1 cellular context compared by ENCODE assay signal in the genomic region with DNA sequence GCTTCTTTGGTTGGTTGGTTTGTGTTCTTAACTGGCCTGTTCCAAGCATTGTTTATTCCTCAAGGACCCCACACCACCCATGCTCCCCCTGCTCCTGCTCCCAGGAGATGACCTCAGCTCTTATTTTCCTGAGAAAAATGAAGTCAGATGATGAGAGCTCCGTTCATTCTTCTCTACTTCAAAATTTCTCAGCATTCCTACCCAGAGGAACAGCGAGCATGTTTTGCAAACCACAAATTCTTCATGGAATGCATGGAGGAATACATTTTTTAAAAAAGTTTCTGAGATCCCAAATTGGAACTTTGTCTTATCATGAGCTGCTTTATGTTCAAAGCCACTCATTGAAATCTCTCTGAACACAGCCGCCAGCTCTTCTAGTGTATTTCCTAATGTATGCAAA.
TF ChIP-seq lines count a peak whose summit lies in the region.

No MANE protein-coding gene starts in this region.

TF ChIP-seq in SK-N-SH, 30 proteins besides CTCF, POLR2A, EP300 and RAD21 (continued from another document):
- TF ChIP-seq, protein P1, sequence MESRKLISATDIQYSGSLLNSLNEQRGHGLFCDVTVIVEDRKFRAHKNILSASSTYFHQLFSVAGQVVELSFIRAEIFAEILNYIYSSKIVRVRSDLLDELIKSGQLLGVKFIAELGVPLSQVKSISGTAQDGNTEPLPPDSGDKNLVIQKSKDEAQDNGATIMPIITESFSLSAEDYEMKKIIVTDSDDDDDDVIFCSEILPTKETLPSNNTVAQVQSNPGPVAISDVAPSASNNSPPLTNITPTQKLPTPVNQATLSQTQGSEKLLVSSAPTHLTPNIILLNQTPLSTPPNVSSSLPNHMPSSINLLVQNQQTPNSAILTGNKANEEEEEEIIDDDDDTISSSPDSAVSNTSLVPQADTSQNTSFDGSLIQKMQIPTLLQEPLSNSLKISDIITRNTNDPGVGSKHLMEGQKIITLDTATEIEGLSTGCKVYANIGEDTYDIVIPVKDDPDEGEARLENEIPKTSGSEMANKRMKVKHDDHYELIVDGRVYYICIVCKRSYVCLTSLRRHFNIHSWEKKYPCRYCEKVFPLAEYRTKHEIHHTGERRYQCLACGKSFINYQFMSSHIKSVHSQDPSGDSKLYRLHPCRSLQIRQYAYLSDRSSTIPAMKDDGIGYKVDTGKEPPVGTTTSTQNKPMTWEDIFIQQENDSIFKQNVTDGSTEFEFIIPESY (IDR thresholded peaks at IDR 0.05; ENCODE audit: borderline replicate concordance, low read depth): no peak
- no peak for TF ChIP-seq RXRA (IDR thresholded peaks at IDR 0.05; ENCODE audit: borderline replicate concordance, low read depth)
- no peak for TF ChIP-seq FOSL2 (IDR thresholded peaks at IDR 0.05; ENCODE audit: borderline replicate concordance, low read depth)
- TF ChIP-seq SIN3A (IDR thresholded peaks at IDR 0.05; ENCODE audit: borderline replicate concordance, low read depth, low read length): no peak
- no peak for TF ChIP-seq IRF3 (IDR thresholded peaks at IDR 0.05; ENCODE audit: low read depth, low read length)
- no peak for TF ChIP-seq FOXM1 (IDR thresholded peaks at IDR 0.05; ENCODE audit: low read depth)
- TF ChIP-seq, protein P2, sequence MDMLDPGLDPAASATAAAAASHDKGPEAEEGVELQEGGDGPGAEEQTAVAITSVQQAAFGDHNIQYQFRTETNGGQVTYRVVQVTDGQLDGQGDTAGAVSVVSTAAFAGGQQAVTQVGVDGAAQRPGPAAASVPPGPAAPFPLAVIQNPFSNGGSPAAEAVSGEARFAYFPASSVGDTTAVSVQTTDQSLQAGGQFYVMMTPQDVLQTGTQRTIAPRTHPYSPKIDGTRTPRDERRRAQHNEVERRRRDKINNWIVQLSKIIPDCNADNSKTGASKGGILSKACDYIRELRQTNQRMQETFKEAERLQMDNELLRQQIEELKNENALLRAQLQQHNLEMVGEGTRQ (IDR thresholded peaks at IDR 0.05; ENCODE audit: borderline replicate concordance, low read depth, low read length): no peak
- peak; percentile 25; the same call in 1 of the 2 replicates for TF ChIP-seq TCF12 (IDR thresholded peaks at IDR 0.05)
- TF ChIP-seq EZH2phosphoT487 (IDR thresholded peaks at IDR 0.05; ENCODE audit: borderline replicate concordance, low read depth): no peak
- no peak for TF ChIP-seq MAX (IDR thresholded peaks at IDR 0.05; ENCODE audit: low read depth)
- 0 out of 2 replicates have a peak, but pooled peaks have one; percentile 3 for TF ChIP-seq JUND (IDR thresholded peaks at IDR 0.05)
- no peak for TF ChIP-seq RFX5 (IDR thresholded peaks at IDR 0.05; ENCODE audit: low read length)
- TF ChIP-seq YY1 (IDR thresholded peaks at IDR 0.05; ENCODE audit: low read depth): no peak
- no peak for TF ChIP-seq GABPA (IDR thresholded peaks at IDR 0.05; ENCODE audit: low read depth)
